ENCODE assay signal across 19 cellular contexts in the genomic region with DNA sequence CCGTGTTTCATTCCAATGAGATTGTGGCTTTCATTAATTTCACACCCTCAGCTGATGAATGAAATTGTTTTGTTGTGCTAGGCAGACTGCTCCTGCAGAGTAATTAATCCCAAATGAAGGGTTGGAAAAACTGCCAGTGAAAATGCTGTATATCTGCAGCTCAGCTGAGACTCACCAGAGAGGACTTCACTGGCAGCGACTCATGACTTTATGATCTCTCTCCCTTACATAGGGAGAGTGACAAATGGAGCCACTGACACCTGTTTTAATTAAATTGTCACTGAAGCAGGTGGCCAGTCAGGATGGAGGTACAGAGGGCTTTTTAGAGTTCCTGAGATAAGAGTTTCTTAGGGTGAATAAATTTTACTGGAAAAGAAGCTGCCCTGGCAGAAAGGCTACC.
"Had no signal": no experiment of that assay in that cellular context is flagged by ENCODE, and none has a peak within 500 bp of the region (broad histone marks: within the 10 kb centered on the region; RNA-seq: fewer than 3 reads in every experiment).

No MANE protein-coding gene starts in this region.

- ATAC-seq: psoas muscle; right cardiac atrium; right lobe of liver; stimulated activated effector memory CD8-positive, alpha-beta T cell treated with anti-CD3 and anti-CD28 coated beads, Interleukin-12 subunit alpha, Interleukin-12 subunit beta, amount 100 ng/mL, for 72 hours; stimulated activated naive B cell treated with anti-CD40 and anti-IgM and Interleukin-4, amounts not matched to agents 10 μg/mL and 1 μg/mL and 100 μg/mL, for 72 hours had no signal

- DNase-seq: occipital lobe; ovary; posterior cingulate gyrus; psoas muscle; right cardiac atrium; right lobe of liver; sigmoid colon; small intestine; stimulated activated CD4-positive, alpha-beta T cell treated with anti-CD3 and anti-CD28 coated beads, Interleukin-15, amount 100 ng/mL, for 24 hours; stimulated activated CD4-positive, alpha-beta T cell treated with anti-CD3 and anti-CD28 coated beads, Interleukin-2, amount 100 ng/mL, for 24 hours; stimulated activated CD4-positive, alpha-beta T cell treated with anti-CD3 and anti-CD28 coated beads, Interleukin-2, amount 100 ng/mL, for 48 hours; stimulated activated CD4-positive, alpha-beta T cell treated with anti-CD3 and anti-CD28 coated beads, Interleukin-4, amount 100 ng/mL, for 24 hours; stimulated activated naive B cell treated with anti-CD40 and anti-IgM and Interleukin-4, amounts not matched to agents 10 μg/mL and 1 μg/mL and 100 μg/mL, for 72 hours; stimulated activated naive CD4-positive, alpha-beta T cell treated with Interleukin-2 at 50 U/mL for 16 hours; stomach; thyroid gland; trophoblast cell; upper lobe of left lung had no signal
